ENCODE assay signal across 27 cellular contexts in the genomic region with DNA sequence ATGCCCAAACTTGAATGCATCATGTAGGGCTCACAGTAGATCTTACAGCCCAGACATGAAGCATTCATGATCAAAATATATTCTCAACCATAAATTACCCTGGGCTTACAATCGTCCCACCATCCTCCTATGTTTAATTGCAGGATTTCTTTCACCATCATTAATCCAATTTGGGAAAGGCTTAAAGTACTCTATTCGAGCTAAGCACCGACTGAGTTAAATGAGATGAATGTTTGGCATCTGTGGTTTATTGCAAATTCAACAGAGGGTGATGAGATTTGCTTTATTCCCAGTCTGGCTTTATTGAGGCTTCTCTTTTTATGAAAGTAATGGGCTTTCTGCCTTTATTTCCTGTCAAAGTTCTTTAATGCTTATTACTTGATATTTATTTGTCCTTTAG.
DNase-seq lines count a peak whose midpoint lies in the region; ATAC-seq, FAIRE-seq and TF ChIP-seq lines count a peak whose summit lies in the region.
"Had no signal": no experiment of that assay in that cellular context is flagged by ENCODE, and none has a peak within 500 bp of the region (broad histone marks: within the 10 kb centered on the region; RNA-seq: fewer than 3 reads in every experiment).

No MANE protein-coding gene starts in this region.

- BruUV-seq in MCF 10A (replicated peaks; lab: Mats Ljungman, UMichigan) (no TSS peak), PC-9 (replicated peaks; lab: Mats Ljungman, UMichigan) (no TSS peak)

- H3K9me3 ChIP-seq in breast epithelium (no peaks in the 10 kb centered on the region), PC-9 (ENCODE audit: insufficient read depth, low read depth) (peaks cover 13% of the 10 kb centered on the region)
- H3K9me3 ChIP-seq: Caco-2, SJSA1 had no signal

- H3K4me1 ChIP-seq in breast epithelium, result no peaks in the 10 kb centered on the region
- peaks cover 34% of the 10 kb centered on the region for H3K4me1 ChIP-seq in PC-9 (replicated peaks; ENCODE audit: insufficient read depth)
- H3K4me1 ChIP-seq in foreskin keratinocyte, result peaks cover 31% of the 10 kb centered on the region
- H3K4me1 ChIP-seq: SJSA1 had no signal

- FAIRE-seq in urothelium cell line (lab: Jason Lieb, UNC), result peak; percentile 56
- FAIRE-seq: G401.6, GM12892, RCC 7860 had no signal

- H3K4me3 ChIP-seq in breast epithelium (no peak overlapping the region), PC-9 (no peak overlapping the region)
- H3K4me3 ChIP-seq: SJSA1 had no signal

- H3K9me3 Mint-ChIP-seq in MCF 10A (ENCODE audit: unreplicated experiment), result peaks cover 8% of the 10 kb centered on the region
- H3K9me3 Mint-ChIP-seq in activated CD4-positive, alpha-beta T cell treated with anti-CD3 and anti-CD28 coated beads for 36 hours (ENCODE audit: low read depth), result no peaks in the 10 kb centered on the region
- H3K9me3 Mint-ChIP-seq: CD4-positive, alpha-beta T cell had no signal

- ATAC-seq in foreskin keratinocyte, result peak; percentile 16
- no peak for ATAC-seq in activated CD4-positive, alpha-beta T cell treated with anti-CD3 and anti-CD28 coated beads for 36 hours
- ATAC-seq: HCT116, Right ventricle myocardium inferior had no signal

- H3K27ac Mint-ChIP-seq in MCF 10A (ENCODE audit: low read depth, unreplicated experiment), result peak overlapping the region; percentile 83
- H3K27ac Mint-ChIP-seq in activated CD4-positive, alpha-beta T cell treated with anti-CD3 and anti-CD28 coated beads for 36 hours, result no peak overlapping the region
- H3K27ac Mint-ChIP-seq: CD4-positive, alpha-beta T cell had no signal

- 0 out of 2 replicates have a peak overlapping the region, but pooled peaks have one; percentile 5 for H2AFZ ChIP-seq in PC-9

- H3K27ac ChIP-seq in breast epithelium (no peak overlapping the region), PC-9 (no peak overlapping the region), foreskin keratinocyte (no peak overlapping the region)
- H3K27ac ChIP-seq: SJSA1 had no signal

- H3K79me2 ChIP-seq in PC-9 (ENCODE audit: low read depth), result no peaks in the 10 kb centered on the region

- TF ChIP-seq CTCF in MCF 10A (IDR thresholded peaks at IDR 0.05; ENCODE audit: unreplicated experiment) (no peak), breast epithelium (IDR thresholded peaks at IDR 0.05) (no peak), PC-9 (conservative IDR thresholded peaks at IDR 0.05) (no peak), foreskin keratinocyte (conservative IDR thresholded peaks at IDR 0.05) (no peak)

- peaks cover 20% of the 10 kb centered on the region for H3K4me1 Mint-ChIP-seq in MCF 10A (ENCODE audit: insufficient read depth, unreplicated experiment)
- no peaks in the 10 kb centered on the region for H3K4me1 Mint-ChIP-seq in activated CD4-positive, alpha-beta T cell treated with anti-CD3 and anti-CD28 coated beads for 36 hours

- no peaks in the 10 kb centered on the region for H3K9me2 ChIP-seq in PC-9 (ENCODE audit: insufficient read depth)

- H3K4me2 ChIP-seq in PC-9, result no peak overlapping the region

- intact Hi-C loops in MCF 10A (cut with micrococcal nuclease), result no loop called here
- intact Hi-C loops in breast epithelium (cut with DNase I; ENCODE audit: low total_unique reads), result no loop called here
- intact Hi-C loops in PC-9 (cut with micrococcal nuclease; ENCODE audit: unreplicated experiment), result loop anchor here (10.0 kb wide), 1 partner anchor 297 kb away; no protein-coding TSS in a partner anchor
- intact Hi-C loops in activated CD4-positive, alpha-beta T cell treated with anti-CD3 and anti-CD28 coated beads for 36 hours (cut with DNase I, micrococcal nuclease), result no loop called here

- H3K27me3 ChIP-seq in breast epithelium, result no peaks in the 10 kb centered on the region
- H3K27me3 ChIP-seq in PC-9 (ENCODE audit: insufficient read depth, low read depth), result no peaks in the 10 kb centered on the region
- no peaks in the 10 kb centered on the region for H3K27me3 ChIP-seq in foreskin keratinocyte
- H3K27me3 ChIP-seq: SJSA1 had no signal

- no peak overlapping the region for H3K4me3 Mint-ChIP-seq in MCF 10A (ENCODE audit: unreplicated experiment)
- H3K4me3 Mint-ChIP-seq in activated CD4-positive, alpha-beta T cell treated with anti-CD3 and anti-CD28 coated beads for 36 hours, result no peak overlapping the region
- H3K4me3 Mint-ChIP-seq: CD4-positive, alpha-beta T cell had no signal

- H3F3A ChIP-seq in PC-9 (ENCODE audit: insufficient read depth, low read depth), result peaks cover 18% of the 10 kb centered on the region

- no peaks in the 10 kb centered on the region for H3K36me3 Mint-ChIP-seq in MCF 10A (ENCODE audit: insufficient read depth, unreplicated experiment)
- H3K36me3 Mint-ChIP-seq in activated CD4-positive, alpha-beta T cell treated with anti-CD3 and anti-CD28 coated beads for 36 hours (ENCODE audit: low read depth), result no peaks in the 10 kb centered on the region

- H3K36me3 ChIP-seq in breast epithelium, result no peaks in the 10 kb centered on the region
- H3K36me3 ChIP-seq in PC-9 (ENCODE audit: low read depth), result no peaks in the 10 kb centered on the region
- H3K36me3 ChIP-seq: SJSA1 had no signal

- DNase-seq in MCF 10A (ENCODE audit: unreplicated experiment) (no peak), breast epithelium (ENCODE audit: low spot score in 2 of 2) (no peak), PC-9 (no peak), foreskin keratinocyte (peak in 1 of 2 donors; percentile 43), urothelium cell line (ENCODE audit: low spot score) (no peak), cerebellar nuclear complex (lab: John Stamatoyannopoulos, UW) (no peak), AG08395 (ENCODE audit: low spot score) (no peak)
- no peak for DNase-seq in activated CD4-positive, alpha-beta T cell treated with anti-CD3 and anti-CD28 coated beads for 36 hours
- DNase-seq: Caco-2; CD4-positive, alpha-beta T cell; DND-41; GOT3; KG1; MV-4-11; NCI-H1105 treated with DMSO at 0.1 percent for 48 hours; NCI-H1694; NCI-H2081; NCI-H2171; NCI-H345; NCI-H526; NK-92 treated with Interleukin-12 subunit alpha and Interleukin-12 subunit beta, amount 100 ng/mL, for 24 hours had no signal

- no peak for TF ChIP-seq POLR2A in breast epithelium (IDR thresholded peaks at IDR 0.05)

- H3K27me3 Mint-ChIP-seq in MCF 10A (ENCODE audit: insufficient read depth, unreplicated experiment), result no peaks in the 10 kb centered on the region
- peaks cover 18% of the 10 kb centered on the region for H3K27me3 Mint-ChIP-seq in activated CD4-positive, alpha-beta T cell treated with anti-CD3 and anti-CD28 coated beads for 36 hours

- CTCF ChIA-PET in MCF 10A (lab: Yijun Ruan, JAX) (interaction anchor here (0.6 kb wide), 1 partner anchor 51 kb away, joined by 3 read pairs; no protein-coding TSS in a partner anchor), PC-9 (lab: Charles Lee) (no interaction called here)
- CTCF ChIA-PET in activated CD4-positive, alpha-beta T cell treated with anti-CD3 and anti-CD28 coated beads for 36 hours (lab: Charles Lee), result no interaction called here

- no peaks in the 10 kb centered on the region for H4K20me1 ChIP-seq in PC-9 (ENCODE audit: insufficient read depth)

- POLR2A ChIA-PET in MCF 10A (lab: Yijun Ruan, JAX), result interaction anchor here (2.5 kb wide), 1 partner anchor 12 kb away, joined by 5 read pairs; no protein-coding TSS in a partner anchor
- POLR2A ChIA-PET in PC-9 (lab: Charles Lee; ENCODE audit: unreplicated experiment), result interaction anchor here (0.6 kb wide), 1 partner anchor 110 kb away, joined by 4 read pairs; no protein-coding TSS in a partner anchor
- POLR2A ChIA-PET in activated CD4-positive, alpha-beta T cell treated with anti-CD3 and anti-CD28 coated beads for 36 hours (lab: Charles Lee), result no interaction called here
